Comparison of ENCODE assay signal across 17 cellular contexts in the genomic region with DNA sequence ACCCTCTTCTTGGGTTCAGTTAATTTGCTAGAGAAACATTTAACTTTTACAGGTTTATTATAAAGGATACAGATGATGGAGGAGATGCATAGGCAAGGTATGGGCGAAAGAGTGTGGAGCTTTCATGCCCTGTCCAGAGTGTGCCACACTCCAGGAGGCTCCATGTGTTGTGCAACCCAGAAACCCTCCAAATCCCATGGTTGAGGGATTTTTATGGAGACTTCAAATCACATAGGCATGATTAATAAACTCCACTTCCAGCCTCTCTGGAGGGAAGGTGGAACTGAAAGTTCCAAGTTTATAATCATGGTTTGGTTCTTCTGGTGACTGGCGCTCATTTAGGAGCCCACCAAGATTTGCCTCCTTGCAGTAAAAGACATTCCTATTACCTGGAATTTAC.
"Had no signal": no experiment of that assay in that cellular context is flagged by ENCODE, and none has a peak within 500 bp of the region (broad histone marks: within the 10 kb centered on the region; RNA-seq: fewer than 3 reads in every experiment).

No MANE protein-coding gene starts in this region.

- ATAC-seq: effector memory CD8-positive, alpha-beta T cell; foreskin keratinocyte; left cardiac atrium; right lobe of liver; stimulated activated effector memory CD8-positive, alpha-beta T cell treated with anti-CD3 and anti-CD28 coated beads, Interleukin-12 subunit alpha, Interleukin-12 subunit beta, amount 100 ng/mL, for 72 hours; stimulated activated naive CD8-positive, alpha-beta T cell treated with anti-CD3 and anti-CD28 coated beads, Interleukin-15, Interleukin-2, amounts not matched to agents 100 U/mL and 50 U/mL, for 24 hours had no signal

- DNase-seq: effector memory CD8-positive, alpha-beta T cell; erythroblast; foreskin keratinocyte; head of caudate nucleus; kidney; left cardiac atrium; mesendoderm; naive B cell; occipital lobe; retina; right lobe of liver; stimulated activated CD4-positive, alpha-beta T cell treated with anti-CD3 and anti-CD28 coated beads, Interleukin-4, amount 100 ng/mL, for 1 hour; stimulated activated CD8-positive, alpha-beta memory T cell treated with anti-CD3 and anti-CD28 coated beads, Interleukin-4, amount 100 ng/mL, for 48 hours; stimulated activated naive CD8-positive, alpha-beta T cell treated with anti-CD3 and anti-CD28 coated beads, Interleukin-15, Interleukin-2, amounts not matched to agents 100 U/mL and 50 U/mL, for 24 hours; upper lobe of left lung; uterus had no signal
